In the genomic region with DNA sequence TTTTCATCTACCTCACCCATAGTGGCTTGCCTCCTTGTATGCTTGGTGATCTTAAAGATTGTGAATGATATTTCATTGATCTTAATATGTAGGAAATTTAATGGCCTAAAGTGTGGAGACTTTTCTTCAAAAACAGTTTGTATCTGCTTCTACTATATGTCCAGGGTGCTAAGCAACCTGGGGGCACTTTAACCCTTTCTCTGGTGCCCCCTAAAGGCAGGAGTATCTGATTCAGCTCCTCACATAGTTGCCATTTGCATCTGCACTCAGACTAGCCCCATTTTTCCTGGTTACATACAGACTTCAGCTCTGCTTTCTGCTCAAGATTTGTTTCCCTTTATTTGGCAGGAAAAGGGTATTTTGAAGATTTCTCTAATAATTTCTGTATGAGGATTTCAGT, we compare ENCODE assay signal across 1 cellular context.
TF ChIP-seq lines count a peak whose summit lies in the region.

No MANE protein-coding gene starts in this region.

TF ChIP-seq in HepG2, 621 proteins besides CTCF, POLR2A, EP300 and RAD21:
- TF ChIP-seq CBFB (CRISPR knock-in tag; IDR thresholded peaks at IDR 0.05) (no peak), ZNF652 (CRISPR knock-in tag; IDR thresholded peaks at IDR 0.05; ENCODE audit: borderline replicate concordance, low read depth) (peak; percentile 58; the same call in 1 of the 2 replicates)
